ENCODE assay signal across 8 cellular contexts in the genomic region with DNA sequence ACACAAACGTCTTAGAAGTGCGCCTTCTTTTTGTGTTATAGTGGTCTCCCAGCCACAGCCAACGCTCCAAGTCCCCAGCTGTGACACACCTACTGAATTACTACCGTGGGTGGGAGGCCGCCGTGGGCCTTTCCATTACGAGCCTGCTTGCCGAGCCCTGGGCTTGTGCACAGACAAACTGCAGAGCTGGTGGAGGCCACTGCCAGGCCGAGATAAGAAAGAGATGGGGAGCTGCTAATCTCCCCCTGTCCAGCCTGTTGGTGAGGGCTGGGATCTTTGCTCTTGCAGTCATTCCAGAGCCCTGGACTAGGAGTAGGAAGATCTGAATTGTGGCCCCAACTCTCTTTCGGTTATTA. TPM values are rescaled to one million over a fixed set of nuclear protein-coding genes. Genes with fewer than 3 reads are reported as not detected.
DNase-seq lines count a peak whose midpoint lies in the region; ATAC-seq lines count a peak whose summit lies in the region.

No MANE protein-coding gene starts in this region.

- peak overlapping the region; percentile 92 for H3K27ac Mint-ChIP-seq in activated T-helper 1 cell treated with anti-CD3 and anti-CD28 coated beads, Interleukin-12 subunit alpha, Interleukin-12 subunit beta, Interleukin-2, Interleukin-4 antibody, amounts not matched to agents 30 ng/mL and 10 ng/mL and 1 ng/mL, durations not matched to agents 14 hours and 24 hours and 36 hours

- peak overlapping the region; percentile 97 for H3K4me3 Mint-ChIP-seq in activated T-helper 1 cell treated with anti-CD3 and anti-CD28 coated beads, Interleukin-12 subunit alpha, Interleukin-12 subunit beta, Interleukin-2, Interleukin-4 antibody, amounts not matched to agents 30 ng/mL and 10 ng/mL and 1 ng/mL, durations not matched to agents 14 hours and 24 hours and 36 hours

- H3K9me3 ChIP-seq in iPS DF 6.9 (ENCODE audit: control insufficient read depth, insufficient read depth, low read length): no peaks in the 10 kb centered on the region

- peaks cover 19% of the 10 kb centered on the region for H3K36me3 Mint-ChIP-seq in activated T-helper 1 cell treated with anti-CD3 and anti-CD28 coated beads, Interleukin-12 subunit alpha, Interleukin-12 subunit beta, Interleukin-2, Interleukin-4 antibody, amounts not matched to agents 30 ng/mL and 10 ng/mL and 1 ng/mL, durations not matched to agents 14 hours and 24 hours and 36 hours (ENCODE audit: low read depth)

- peaks cover 39% of the 10 kb centered on the region for H3K4me1 Mint-ChIP-seq in activated T-helper 1 cell treated with anti-CD3 and anti-CD28 coated beads, Interleukin-12 subunit alpha, Interleukin-12 subunit beta, Interleukin-2, Interleukin-4 antibody, amounts not matched to agents 30 ng/mL and 10 ng/mL and 1 ng/mL, durations not matched to agents 14 hours and 24 hours and 36 hours (ENCODE audit: low read depth)

- no peaks in the 10 kb centered on the region for H3K9me3 Mint-ChIP-seq in activated T-helper 1 cell treated with anti-CD3 and anti-CD28 coated beads, Interleukin-12 subunit alpha, Interleukin-12 subunit beta, Interleukin-2, Interleukin-4 antibody, amounts not matched to agents 30 ng/mL and 10 ng/mL and 1 ng/mL, durations not matched to agents 14 hours and 24 hours and 36 hours

- ATAC-seq in GM18519 (IDR thresholded peaks at IDR 0.05; ENCODE audit: low FRiP score, unreplicated experiment) (peak; percentile 7), HG03354 (IDR thresholded peaks at IDR 0.05; ENCODE audit: poor library complexity, severe bottlenecking, unreplicated experiment) (peak; percentile 10), GM18517 (IDR thresholded peaks at IDR 0.05; ENCODE audit: unreplicated experiment) (no peak)

- H3K27me3 ChIP-seq in iPS DF 6.9 (ENCODE audit: control insufficient read depth, insufficient read depth, low read length): no peaks in the 10 kb centered on the region

- no CpG with 5 or more reads among the region's 10 CpGs for WGBS in iPS DF 6.9 (ENCODE audit: insufficient coverage, insufficient read length)

- DNase-seq in activated T-helper 1 cell treated with anti-CD3 and anti-CD28 coated beads, Interleukin-12 subunit alpha, Interleukin-12 subunit beta, Interleukin-2, Interleukin-4 antibody, amounts not matched to agents 30 ng/mL and 10 ng/mL and 1 ng/mL, durations not matched to agents 14 hours and 24 hours and 36 hours (ENCODE audit: low spot score): no peak
- no peak for DNase-seq in iPS DF 6.9 (ENCODE audit: low read depth, low spot score)
- peak; percentile 46 to 50 for DNase-seq in stimulated activated CD4-positive, alpha-beta T cell treated with anti-CD3 and anti-CD28 coated beads, Interleukin-2, amount 100 ng/mL, for 24 hours
- no peak for DNase-seq in RKO (ENCODE audit: low spot score)
- DNase-seq in HK-2 (ENCODE audit: unreplicated experiment): no peak

- intact Hi-C loops in activated T-helper 1 cell treated with anti-CD3 and anti-CD28 coated beads, Interleukin-12 subunit alpha, Interleukin-12 subunit beta, Interleukin-2, Interleukin-4 antibody, amounts not matched to agents 30 ng/mL and 10 ng/mL and 1 ng/mL, durations not matched to agents 14 hours and 24 hours and 36 hours (cut with micrococcal nuclease): loop anchor here (1.0 kb wide), 5 partner anchors 10 to 55 kb away; a partner anchor contains a TSS

- no peaks in the 10 kb centered on the region for H3K27me3 Mint-ChIP-seq in activated T-helper 1 cell treated with anti-CD3 and anti-CD28 coated beads, Interleukin-12 subunit alpha, Interleukin-12 subunit beta, Interleukin-2, Interleukin-4 antibody, amounts not matched to agents 30 ng/mL and 10 ng/mL and 1 ng/mL, durations not matched to agents 14 hours and 24 hours and 36 hours (ENCODE audit: insufficient read depth)

- H3K4me1 ChIP-seq in iPS DF 6.9 (ENCODE audit: control insufficient read depth, insufficient read depth, low read length): no peaks in the 10 kb centered on the region

- peak overlapping the region; percentile 90; the same call in 1 of the 2 replicates for H3K4me3 ChIP-seq in iPS DF 6.9 (ENCODE audit: low read length)

- peaks cover 12% of the 10 kb centered on the region; the same call in 1 of the 2 replicates for H3K36me3 ChIP-seq in iPS DF 6.9 (ENCODE audit: control insufficient read depth, insufficient read depth, low read length)

- H3K27ac ChIP-seq in iPS DF 6.9 (ENCODE audit: low read length): no peak overlapping the region

RNA-seq across cellular contexts. Expression of a gene that starts 0.8 kb away (rescaled TPM):
- total RNA-seq in activated T-helper 1 cell treated with anti-CD3 and anti-CD28 coated beads, Interleukin-12 subunit alpha, Interleukin-12 subunit beta, Interleukin-2, Interleukin-4 antibody, amounts not matched to agents 30 ng/mL and 10 ng/mL and 1 ng/mL, durations not matched to agents 14 hours and 24 hours and 36 hours: 55.0 and 55.6 TPM in 2 replicates

RNA-seq across cellular contexts. Expression of a gene that starts 16.2 kb away (rescaled TPM):
- total RNA-seq in activated T-helper 1 cell treated with anti-CD3 and anti-CD28 coated beads, Interleukin-12 subunit alpha, Interleukin-12 subunit beta, Interleukin-2, Interleukin-4 antibody, amounts not matched to agents 30 ng/mL and 10 ng/mL and 1 ng/mL, durations not matched to agents 14 hours and 24 hours and 36 hours: 81.8 and 84.4 TPM in 2 replicates

RNA-seq across cellular contexts. Expression of a gene that starts 17.9 kb away (rescaled TPM):
- total RNA-seq in activated T-helper 1 cell treated with anti-CD3 and anti-CD28 coated beads, Interleukin-12 subunit alpha, Interleukin-12 subunit beta, Interleukin-2, Interleukin-4 antibody, amounts not matched to agents 30 ng/mL and 10 ng/mL and 1 ng/mL, durations not matched to agents 14 hours and 24 hours and 36 hours: 23.5 and 24.0 TPM in 2 replicates

RNA-seq across cellular contexts. Expression of a gene that starts 21.6 kb away (rescaled TPM):
- total RNA-seq in activated T-helper 1 cell treated with anti-CD3 and anti-CD28 coated beads, Interleukin-12 subunit alpha, Interleukin-12 subunit beta, Interleukin-2, Interleukin-4 antibody, amounts not matched to agents 30 ng/mL and 10 ng/mL and 1 ng/mL, durations not matched to agents 14 hours and 24 hours and 36 hours: 35.7 and 38.2 TPM in 2 replicates

RNA-seq across cellular contexts. Expression of a gene that starts 28.5 kb away (rescaled TPM):
- total RNA-seq in activated T-helper 1 cell treated with anti-CD3 and anti-CD28 coated beads, Interleukin-12 subunit alpha, Interleukin-12 subunit beta, Interleukin-2, Interleukin-4 antibody, amounts not matched to agents 30 ng/mL and 10 ng/mL and 1 ng/mL, durations not matched to agents 14 hours and 24 hours and 36 hours: 216 and 219 TPM in 2 replicates

Comparison
In these comparisons a context has a peak if more than half of its experiments do, and no peak if none do; other contexts are left out.
1. DNase-seq: peak in stimulated activated CD4-positive, alpha-beta T cell treated with anti-CD3 and anti-CD28 coated beads, Interleukin-2, amount 100 ng/mL, for 24 hours (2 of 2); none in activated T-helper 1 cell treated with anti-CD3 and anti-CD28 coated beads, Interleukin-12 subunit alpha, Interleukin-12 subunit beta, Interleukin-2, Interleukin-4 antibody, amounts not matched to agents 30 ng/mL and 10 ng/mL and 1 ng/mL, durations not matched to agents 14 hours and 24 hours and 36 hours (single experiment), iPS DF 6.9 (single experiment), RKO (single experiment) and HK-2 (single experiment).